In the genomic region with DNA sequence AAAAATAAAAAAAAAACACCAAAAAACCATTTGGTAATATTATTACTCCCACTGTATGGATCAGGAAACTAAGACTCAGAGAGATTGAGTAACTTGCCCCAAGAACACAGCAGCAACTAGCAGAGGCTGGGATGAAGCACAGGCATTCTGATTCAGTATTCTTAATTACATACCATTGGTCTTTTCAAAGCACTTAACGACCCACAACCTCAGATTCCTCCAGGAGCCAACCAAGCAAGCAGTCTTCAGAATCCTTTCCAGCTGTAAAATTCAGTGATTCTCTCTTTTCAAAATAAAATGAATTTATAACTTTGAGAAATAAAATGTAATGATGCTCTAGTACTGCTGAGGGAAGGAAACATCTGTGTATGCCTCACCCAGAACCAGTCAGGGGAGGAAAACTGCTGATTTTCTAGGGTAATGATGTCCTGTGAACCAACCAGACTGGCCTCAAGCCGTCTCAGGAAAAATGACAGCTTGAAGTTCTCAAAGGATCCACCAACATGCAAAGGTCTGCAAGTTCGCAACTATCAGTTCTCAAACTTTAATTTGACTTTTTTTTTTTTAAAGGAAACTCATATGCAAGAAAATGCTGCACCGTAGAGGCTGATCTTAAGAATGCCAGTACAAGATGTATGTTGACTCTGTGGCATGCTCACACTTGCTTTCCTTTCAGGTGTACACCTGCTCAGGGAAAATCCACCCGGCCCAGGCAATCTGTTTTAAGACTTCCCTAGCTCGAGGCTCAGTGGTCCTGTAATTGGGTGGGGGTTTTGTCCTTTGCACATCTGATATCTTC, we compare ENCODE assay signal across 8 cellular contexts. TPM values are rescaled to one million over a fixed set of nuclear protein-coding genes. Genes with fewer than 3 reads are reported as not detected.
A peak's percentile ranks its signal among the peaks of the same experiment; 100 is the strongest.
DNase-seq lines count a peak whose midpoint lies in the region; ATAC-seq, FAIRE-seq and TF ChIP-seq lines count a peak whose summit lies in the region.

No MANE protein-coding gene starts in this region.

- H3K4me1 ChIP-seq in thyroid gland, result peaks cover 62 to 70% of the 10 kb centered on the region in 2 donors

- no peak for TF ChIP-seq POLR2A in thyroid gland (IDR thresholded peaks at IDR 0.05)

- H3K4me3 ChIP-seq in thyroid gland (replicated peaks in 1 of 3), result peak overlapping the region in 1 of 3 donors; percentile 15

- no peaks in the 10 kb centered on the region for H3K9me3 Mint-ChIP-seq in activated CD4-positive, alpha-beta memory T cell treated with anti-CD3 and anti-CD28 coated beads for 36 hours

- H3K27ac ChIP-seq in thyroid gland, result peak overlapping the region; percentile 63 to 80 (median 75)

- DNase-seq in GM03348 (ENCODE audit: low spot score) (peak; percentile 65), kidney tubule cell (ENCODE audit: low spot score) (peak; percentile 63), thyroid gland (peak; percentile 31 to 45), D721Med (ENCODE audit: insufficient read length, low spot score) (no peak), NOMO-1 (lab: John Stamatoyannopoulos, UW; ENCODE audit: unreplicated experiment in 2 of 2) (no peak), anterior cingulate cortex (lab: John Stamatoyannopoulos, UW) (no peak)
- DNase-seq in activated CD4-positive, alpha-beta memory T cell treated with anti-CD3 and anti-CD28 coated beads for 36 hours, result no peak

- no peaks in the 10 kb centered on the region for H3K36me3 Mint-ChIP-seq in activated CD4-positive, alpha-beta memory T cell treated with anti-CD3 and anti-CD28 coated beads for 36 hours

- H3K4me3 Mint-ChIP-seq in activated CD4-positive, alpha-beta memory T cell treated with anti-CD3 and anti-CD28 coated beads for 36 hours, result peak overlapping the region; percentile 33

- no peaks in the 10 kb centered on the region for H3K27me3 ChIP-seq in thyroid gland

- no peaks in the 10 kb centered on the region for H3K36me3 ChIP-seq in thyroid gland

- CTCF ChIA-PET in activated CD4-positive, alpha-beta memory T cell treated with anti-CD3 and anti-CD28 coated beads for 36 hours (lab: Charles Lee), result interaction anchor here (3.6 kb wide), 1 partner anchor 54 kb away, joined by 24 read pairs; no protein-coding TSS in a partner anchor

- POLR2A ChIA-PET in activated CD4-positive, alpha-beta memory T cell treated with anti-CD3 and anti-CD28 coated beads for 36 hours (lab: Charles Lee), result interaction anchor here (0.9 to 1.4 kb wide), 3 partner anchors 41 to 61 kb away, joined by 3 to 4 read pairs (median 3); a partner anchor contains a TSS

- WGBS in thyroid gland, 2 donors, result 14 to 19% methylated on average over 6 of the region's 6 CpGs

- H3K4me1 Mint-ChIP-seq in activated CD4-positive, alpha-beta memory T cell treated with anti-CD3 and anti-CD28 coated beads for 36 hours (ENCODE audit: low read depth), result peaks cover 34% of the 10 kb centered on the region

- intact Hi-C loops in activated CD4-positive, alpha-beta memory T cell treated with anti-CD3 and anti-CD28 coated beads for 36 hours (cut with micrococcal nuclease), result no loop called here
- intact Hi-C loops in thyroid gland (cut with DNase I), result no loop called here

- peaks cover 9% of the 10 kb centered on the region for H3K27me3 Mint-ChIP-seq in activated CD4-positive, alpha-beta memory T cell treated with anti-CD3 and anti-CD28 coated beads for 36 hours

- H3K9me3 ChIP-seq in thyroid gland, result no peaks in the 10 kb centered on the region

- H3K27ac Mint-ChIP-seq in activated CD4-positive, alpha-beta memory T cell treated with anti-CD3 and anti-CD28 coated beads for 36 hours, result no peak overlapping the region

- TF ChIP-seq CTCF in thyroid gland (IDR thresholded peaks at IDR 0.05), result no peak
- TF ChIP-seq CTCF in D721Med (IDR thresholded peaks at IDR 0.05; ENCODE audit: insufficient read depth, missing control alignments), result no peak

- FAIRE-seq in D721Med (lab: Jason Lieb, UNC), result no peak

- peak; percentile 11 for ATAC-seq in HG02571 (IDR thresholded peaks at IDR 0.05; ENCODE audit: unreplicated experiment)

RNA-seq across cellular contexts. Expression of a gene that starts 9.0 kb away (rescaled TPM):
- under 1 TPM; 0.29 to 0.36 TPM for total RNA-seq in activated CD4-positive, alpha-beta memory T cell treated with anti-CD3 and anti-CD28 coated beads for 36 hours
- total RNA-seq in thyroid gland, result 10 to 100 TPM; 25.6 to 32.3 (median 29.9) TPM

RNA-seq across cellular contexts. Expression of a gene that starts 41.9 kb away (rescaled TPM):
- total RNA-seq in activated CD4-positive, alpha-beta memory T cell treated with anti-CD3 and anti-CD28 coated beads for 36 hours, result 10 to 100 TPM; 26.8 to 29.8 TPM
- 100 to 1,000 TPM in 1 of 4 donors, 10 to 100 TPM in 3; 88.5 to 147 (median 91.4) TPM for total RNA-seq in thyroid gland

Comparison
In these comparisons a context has a peak if more than half of its experiments do, and no peak if none do; other contexts are left out.
1. DNase-seq: peak in GM03348 (single experiment), kidney tubule cell (single experiment) and thyroid gland (2 of 2); none in activated CD4-positive, alpha-beta memory T cell treated with anti-CD3 and anti-CD28 coated beads for 36 hours (single experiment), D721Med (single experiment), NOMO-1 (0 of 2) and anterior cingulate cortex (0 of 58).
2. RNA of a gene that starts 9.0 kb away (total RNA-seq): 25.6 to 32.3 TPM in thyroid gland; 0.29 to 0.36 TPM in activated CD4-positive, alpha-beta memory T cell treated with anti-CD3 and anti-CD28 coated beads for 36 hours; every median in the first group is over 10 times any median in the second.